8 cellular contexts compared by ENCODE assay signal in genomic region chr11:14249121-14249963, GRCh38.
DNase-seq lines count a peak whose midpoint lies in the region; ATAC-seq and TF ChIP-seq lines count a peak whose summit lies in the region.

No MANE protein-coding gene starts in this region.

- DNase-seq in AG20443 (ENCODE audit: low spot score): peak; percentile 71
- DNase-seq in GM20000 (ENCODE audit: low spot score): peak; percentile 62
- peak; percentile 8 for DNase-seq in NCI-H2107 (lab: John Stamatoyannopoulos, UW)
- peak; percentile 69 for DNase-seq in WTC11 (ENCODE audit: low spot score)
- peak; percentile 36 for DNase-seq in mammary epithelial cell
- DNase-seq in islet precursor cell: peak; percentile 74
- peak; percentile 56 to 70 for DNase-seq in stimulated activated CD4-positive, alpha-beta T cell treated with anti-CD3 and anti-CD28 coated beads, Interleukin-1b, Interleukin-23, amount 100 ng/mL, for 4 hours (ENCODE audit: low read depth in 2 of 2)

- H3K4me2 ChIP-seq in mammary epithelial cell (ENCODE audit: insufficient read depth, low read depth, low read length): no peak overlapping the region

- H3K4me1 Mint-ChIP-seq in WTC11: peaks cover 28% of the 10 kb centered on the region

- H3K4me3 Mint-ChIP-seq in WTC11: no peak overlapping the region

- peak; percentile 51 for ATAC-seq in WTC11
- no peak for ATAC-seq in HG02852 (IDR thresholded peaks at IDR 0.05; ENCODE audit: unreplicated experiment)

- dilution Hi-C loops in mammary epithelial cell (cut with HindIII; ENCODE audit: low sequenced_read_pairs): loop anchor here (25.0 kb wide), 1 partner anchor 287 kb away; the partner anchor contains the start of gene SPON1

- TF ChIP-seq CTCF in GM20000 (IDR thresholded peaks at IDR 0.05; ENCODE audit: extremely low read depth, missing control alignments): peak; percentile 73
- peak; percentile 94 for TF ChIP-seq CTCF in WTC11 (IDR thresholded peaks at IDR 0.05)
- peak; percentile 70 to 85 for TF ChIP-seq CTCF in mammary epithelial cell (conservative IDR thresholded peaks at IDR 0.05 in 1 of 2, IDR thresholded peaks at IDR 0.05 in 1 of 2; ENCODE audit: extremely low read depth in 1 of 2, insufficient read depth in 1 of 2, low read depth in 1 of 2, low read length in 2 of 2)

- no peaks in the 10 kb centered on the region for H3K79me2 ChIP-seq in mammary epithelial cell (ENCODE audit: insufficient read depth, low read length)

- no peaks in the 10 kb centered on the region for H3K4me1 ChIP-seq in mammary epithelial cell (ENCODE audit: insufficient read depth, low read length)

- no peaks in the 10 kb centered on the region for H3K9me3 ChIP-seq in mammary epithelial cell (replicated peaks; ENCODE audit: insufficient read depth, low read length)

- H3K27me3 Mint-ChIP-seq in WTC11 (ENCODE audit: low read depth): peaks cover 4% of the 10 kb centered on the region

- no peak overlapping the region for H3K27ac ChIP-seq in mammary epithelial cell (ENCODE audit: insufficient read depth, low read depth, low read length)

- no peak overlapping the region for H2AFZ ChIP-seq in mammary epithelial cell (ENCODE audit: low read depth, low read length)

- BruUV-seq in mammary epithelial cell (replicated peaks; lab: Mats Ljungman, UMichigan): no TSS peak

- intact Hi-C loops in mammary epithelial cell (cut with micrococcal nuclease): loop anchor here (1.0 to 2.0 kb wide), 6 partner anchors 101 to 477 kb away; no protein-coding TSS in a partner anchor

- H3K27me3 ChIP-seq in mammary epithelial cell (ENCODE audit: insufficient read depth, low read length): peaks cover 3% of the 10 kb centered on the region

- H3K27ac Mint-ChIP-seq in WTC11: no peak overlapping the region; the same call in 1 of the 2 replicates

- no peaks in the 10 kb centered on the region for H3K9me3 Mint-ChIP-seq in WTC11

- no peak overlapping the region for H3K9ac ChIP-seq in mammary epithelial cell (ENCODE audit: insufficient read depth, low read length)

- in situ Hi-C loops in mammary epithelial cell (cut with MboI; ENCODE audit: low sequenced_read_pairs in 2 of 2): loop anchor here in 1 of 2 donors (5.0 kb wide), 1 partner anchor 292 kb away; no protein-coding TSS in a partner anchor

- H3K36me3 ChIP-seq in mammary epithelial cell (ENCODE audit: insufficient read depth, low read length): no peaks in the 10 kb centered on the region

- H4K20me1 ChIP-seq in mammary epithelial cell (ENCODE audit: insufficient read depth, low read length): no peaks in the 10 kb centered on the region

- CTCF ChIA-PET in WTC11 (lab: Charles Lee) (interaction anchor here (1.2 to 1.8 kb wide), 6 partner anchors 17 to 477 kb away, joined by 4 to 10 read pairs (median 7); no protein-coding TSS in a partner anchor), mammary epithelial cell (lab: Charles Lee; ENCODE audit: low non-redundant PET) (no interaction called here)

- H3K36me3 Mint-ChIP-seq in WTC11: no peaks in the 10 kb centered on the region

- WGBS in mammary epithelial cell (ENCODE audit: low coverage, missing lambda C conversion rate): 41% methylated on average over 10 of the region's 10 CpGs

- POLR2A ChIA-PET in WTC11 (lab: Charles Lee): no interaction called here

- no peak overlapping the region for H3K4me3 ChIP-seq in mammary epithelial cell (replicated peaks in 1 of 3; ENCODE audit: insufficient read depth in 1 of 3, low read depth in 2 of 3, low read length in 3 of 3)

TF ChIP-seq in WTC11, 78 proteins besides CTCF, POLR2A, EP300 and RAD21:
- TF ChIP-seq EMX1 (CRISPR knock-in tag; IDR thresholded peaks at IDR 0.05) (no peak), TCF7 (CRISPR knock-in tag; IDR thresholded peaks at IDR 0.05; ENCODE audit: low read depth) (no peak), CREB1 (CRISPR knock-in tag; IDR thresholded peaks at IDR 0.05) (no peak), HMGA2 (CRISPR knock-in tag; IDR thresholded peaks at IDR 0.05) (no peak), NR3C1 (CRISPR knock-in tag; conservative IDR thresholded peaks at IDR 0.05; ENCODE audit: low read depth) (no peak), AFF4 (CRISPR knock-in tag; IDR thresholded peaks at IDR 0.05; ENCODE audit: borderline replicate concordance) (no peak)
TF ChIP-seq in WTC11: peak in this region for 0.

Comparison
In these comparisons a context has a peak if more than half of its experiments do, and no peak if none do; other contexts are left out.
1. DNase-seq: peak in every context shown above with its lines; median percentile 74 in islet precursor cell; 71 in AG20443; 69 in WTC11; 63 in stimulated activated CD4-positive, alpha-beta T cell treated with anti-CD3 and anti-CD28 coated beads, Interleukin-1b, Interleukin-23, amount 100 ng/mL, for 4 hours; 62 in GM20000; 36 in mammary epithelial cell; 8 in NCI-H2107.